21 cellular contexts compared by ENCODE assay signal in genomic region chr2:135636982-135637381, GRCh38.
DNase-seq lines count a peak whose midpoint lies in the region; ATAC-seq and TF ChIP-seq lines count a peak whose summit lies in the region.
"Had no signal": no experiment of that assay in that cellular context is flagged by ENCODE, and none has a peak within 500 bp of the region (broad histone marks: within the 10 kb centered on the region; RNA-seq: fewer than 3 reads in every experiment).

No MANE protein-coding gene starts in this region.

- no peaks in the 10 kb centered on the region for H4K20me1 ChIP-seq in DND-41 (ENCODE audit: insufficient read depth, low read length)

- CTCF ChIA-PET in A673 (lab: Charles Lee), result no interaction called here

- H3K27me3 Mint-ChIP-seq in activated T-helper 2 cell treated with anti-CD3 and anti-CD28 coated beads, Interferon-gamma antibody, Interleukin-2, Interleukin-4, amounts not matched to agents 10 μg/mL and 5 μg/mL and 100 μg/mL, durations not matched to agents 14 hours and 24 hours and 36 hours (ENCODE audit: low read depth), result no peaks in the 10 kb centered on the region
- H3K27me3 Mint-ChIP-seq: CD4-positive, alpha-beta memory T cell; progenitor cell of endocrine pancreas had no signal

- H3K4me3 Mint-ChIP-seq in activated T-helper 2 cell treated with anti-CD3 and anti-CD28 coated beads, Interferon-gamma antibody, Interleukin-2, Interleukin-4, amounts not matched to agents 10 μg/mL and 5 μg/mL and 100 μg/mL, durations not matched to agents 14 hours and 24 hours and 36 hours (ENCODE audit: low read depth), result no peak overlapping the region

- peaks cover 45% of the 10 kb centered on the region for H3K36me3 Mint-ChIP-seq in activated T-helper 2 cell treated with anti-CD3 and anti-CD28 coated beads, Interferon-gamma antibody, Interleukin-2, Interleukin-4, amounts not matched to agents 10 μg/mL and 5 μg/mL and 100 μg/mL, durations not matched to agents 14 hours and 24 hours and 36 hours (ENCODE audit: low read depth)

- H3K9me3 Mint-ChIP-seq in activated T-helper 2 cell treated with anti-CD3 and anti-CD28 coated beads, Interferon-gamma antibody, Interleukin-2, Interleukin-4, amounts not matched to agents 10 μg/mL and 5 μg/mL and 100 μg/mL, durations not matched to agents 14 hours and 24 hours and 36 hours, result no peaks in the 10 kb centered on the region
- H3K9me3 Mint-ChIP-seq: CD4-positive, alpha-beta memory T cell had no signal

- H3K36me3 ChIP-seq in DND-41 (ENCODE audit: insufficient read depth, low read length), result peaks cover 77% of the 10 kb centered on the region
- H3K36me3 ChIP-seq in A673 (ENCODE audit: insufficient read depth, low read length, poor library complexity, severe bottlenecking), result peaks cover 9% of the 10 kb centered on the region

- H3K27ac Mint-ChIP-seq in activated T-helper 2 cell treated with anti-CD3 and anti-CD28 coated beads, Interferon-gamma antibody, Interleukin-2, Interleukin-4, amounts not matched to agents 10 μg/mL and 5 μg/mL and 100 μg/mL, durations not matched to agents 14 hours and 24 hours and 36 hours, result peak overlapping the region; percentile 36
- H3K27ac Mint-ChIP-seq: progenitor cell of endocrine pancreas had no signal

- H3K27ac ChIP-seq in DND-41 (ENCODE audit: low read length), result no peak overlapping the region
- H3K27ac ChIP-seq in A673 (ENCODE audit: low read depth, low read length, poor library complexity, severe bottlenecking), result no peak overlapping the region
- H3K27ac ChIP-seq: ascending aorta, epithelial cell of prostate, GM23248, heart right ventricle, left ventricle myocardium inferior, tibial artery had no signal

- H3K4me1 ChIP-seq in DND-41 (ENCODE audit: insufficient read depth, low read length) (no peaks in the 10 kb centered on the region), A673 (ENCODE audit: insufficient read depth, low read length, poor library complexity, severe bottlenecking) (no peaks in the 10 kb centered on the region)
- H3K4me1 ChIP-seq: ascending aorta, heart right ventricle, left ventricle myocardium inferior, tibial artery had no signal

- no peaks in the 10 kb centered on the region for H3K79me2 ChIP-seq in DND-41 (ENCODE audit: insufficient read depth, low read length)

- intact Hi-C loops in activated T-helper 2 cell treated with anti-CD3 and anti-CD28 coated beads, Interferon-gamma antibody, Interleukin-2, Interleukin-4, amounts not matched to agents 10 μg/mL and 5 μg/mL and 100 μg/mL, durations not matched to agents 14 hours and 24 hours and 36 hours (cut with micrococcal nuclease), result loop anchor here (2.0 kb wide), 2 partner anchors 16 to 28 kb away; no protein-coding TSS in a partner anchor
- intact Hi-C loops in A673 (cut with micrococcal nuclease; ENCODE audit: unreplicated experiment), result no loop called here

- BruUV-seq in A673 (replicated peaks; lab: Mats Ljungman, UMichigan), result no TSS peak

- POLR2A ChIA-PET in A673 (lab: Charles Lee; ENCODE audit: low non-redundant PET), result no interaction called here

- TF ChIP-seq CTCF in DND-41 (IDR thresholded peaks at IDR 0.05; ENCODE audit: borderline replicate concordance, extremely low read depth, low read length, poor library complexity, severe bottlenecking) (no peak), A673 (conservative IDR thresholded peaks at IDR 0.05; ENCODE audit: low read depth, low read length) (no peak)

- no peak overlapping the region for H3K9ac ChIP-seq in DND-41 (ENCODE audit: low read depth, low read length)
- H3K9ac ChIP-seq: GM23248, SK-N-SH had no signal

- ATAC-seq in DND-41 (ENCODE audit: insufficient read depth, low read depth), result peak; percentile 27; the same call in 1 of the 3 replicates
- ATAC-seq in GM18867 (IDR thresholded peaks at IDR 0.05; ENCODE audit: unreplicated experiment), result peak; percentile 10
- ATAC-seq in HG02571 (IDR thresholded peaks at IDR 0.05; ENCODE audit: unreplicated experiment), result peak; percentile 9
- ATAC-seq: heart right ventricle had no signal

- no peaks in the 10 kb centered on the region for H3K9me3 ChIP-seq in DND-41 (ENCODE audit: insufficient read depth, low read length, severe bottlenecking)
- no peaks in the 10 kb centered on the region for H3K9me3 ChIP-seq in A673 (ENCODE audit: low read depth, low read length, poor library complexity, severe bottlenecking)
- H3K9me3 ChIP-seq: ascending aorta, heart right ventricle, left ventricle myocardium inferior, SK-N-SH, tibial artery had no signal

- DNase-seq in DND-41 (no peak), A673 (ENCODE audit: low spot score) (no peak), hypothalamus (lab: John Stamatoyannopoulos, UW) (no peak), hippocampal formation (lab: John Stamatoyannopoulos, UW) (no peak)
- no peak for DNase-seq in activated T-helper 2 cell treated with anti-CD3 and anti-CD28 coated beads, Interferon-gamma antibody, Interleukin-2, Interleukin-4, amounts not matched to agents 10 μg/mL and 5 μg/mL and 100 μg/mL, durations not matched to agents 14 hours and 24 hours and 36 hours (ENCODE audit: low spot score)
- DNase-seq: activated gamma-delta T cell treated with Interleukin-2 at 50 U/mL for 16 hours; CD4-positive, alpha-beta memory T cell; central memory CD4-positive, alpha-beta T cell; DMS153; GM23248; heart right ventricle; left ventricle myocardium inferior; NCI-H510A; SK-N-SH; T-helper 9 cell; tibial artery had no signal

- H3K27me3 ChIP-seq in DND-41 (ENCODE audit: insufficient read depth, low read length, poor library complexity) (no peaks in the 10 kb centered on the region), A673 (replicated peaks; ENCODE audit: insufficient read depth, low read depth, low read length, poor library complexity) (no peaks in the 10 kb centered on the region)
- H3K27me3 ChIP-seq: ascending aorta, heart right ventricle, tibial artery had no signal

- no peak overlapping the region for H2AFZ ChIP-seq in DND-41 (ENCODE audit: low read depth, low read length)
- H2AFZ ChIP-seq: GM23248 had no signal

- H3K4me1 Mint-ChIP-seq in activated T-helper 2 cell treated with anti-CD3 and anti-CD28 coated beads, Interferon-gamma antibody, Interleukin-2, Interleukin-4, amounts not matched to agents 10 μg/mL and 5 μg/mL and 100 μg/mL, durations not matched to agents 14 hours and 24 hours and 36 hours (ENCODE audit: low read depth), result peaks cover 10% of the 10 kb centered on the region

- H3K4me3 ChIP-seq in DND-41 (ENCODE audit: low read depth in 1 of 2, low read length in 2 of 2), result no peak overlapping the region
- H3K4me3 ChIP-seq in A673 (ENCODE audit: low read depth, low read length, poor library complexity, severe bottlenecking), result no peak overlapping the region
- H3K4me3 ChIP-seq: ascending aorta, GM23248, heart right ventricle, left ventricle myocardium inferior, tibial artery had no signal

- H3K4me2 ChIP-seq in DND-41 (ENCODE audit: insufficient read depth, low read length), result no peak overlapping the region
- H3K4me2 ChIP-seq: SK-N-SH had no signal
